Comparison of ENCODE assay signal across 40 cellular contexts in the genomic region with DNA sequence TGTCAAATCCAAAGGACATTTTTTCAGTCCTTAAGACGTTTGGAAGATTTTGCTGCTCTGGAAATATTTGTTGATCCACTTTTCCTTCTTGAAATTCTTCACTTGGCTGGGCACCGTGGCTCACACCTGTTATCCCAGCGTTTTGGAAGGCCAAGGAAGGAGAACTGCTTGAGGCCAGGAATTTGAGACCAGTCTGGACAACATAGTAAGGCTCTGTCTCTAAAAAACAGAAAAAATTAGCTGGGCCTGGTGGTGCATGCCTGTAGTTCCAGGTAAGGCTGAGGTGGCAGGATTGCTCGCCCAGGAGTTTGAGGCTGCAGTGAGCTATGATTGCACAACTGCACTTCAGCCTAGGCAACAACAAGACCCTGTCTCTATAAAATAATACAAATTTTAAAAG.
"Had no signal": no experiment of that assay in that cellular context is flagged by ENCODE, and none has a peak within 500 bp of the region (broad histone marks: within the 10 kb centered on the region; RNA-seq: fewer than 3 reads in every experiment).

No MANE protein-coding gene starts in this region.

- H3K27me3 Mint-ChIP-seq: activated B cell treated with CpG ODN at 0.5 μM for 24 hours; activated CD4-positive, alpha-beta T cell treated with anti-CD3 and anti-CD28 coated beads, Interleukin-2, amount 10 ng/mL, durations not matched to agents 24 days and 14 days had no signal

- ATAC-seq: activated CD8-positive, alpha-beta T cell treated with anti-CD3 and anti-CD28 coated beads for 36 hours; activated naive CD4-positive, alpha-beta T cell treated with anti-CD3 and anti-CD28 coated beads, Interleukin-2, amount 50 U/mL, for 72 hours; activated T-cell treated with anti-CD3 and anti-CD28 coated beads, Interleukin-2, amount 50 U/mL, for 4 hours; activated T-cell treated with anti-CD3 and anti-CD28 coated beads, Interleukin-2, amount 50 U/mL, for 72 hours; activated T-helper 17 cell treated with anti-CD3 and anti-CD28 coated beads, Interleukin-2, amount 50 U/mL, for 72 hours; body of pancreas had no signal

- H3K27ac ChIP-seq: adrenal gland, body of pancreas, brain microvascular endothelial cell, breast epithelium, cardiac muscle cell, VCaP had no signal

- H3K27me3 ChIP-seq: adrenal gland, body of pancreas, brain microvascular endothelial cell, breast epithelium, cardiac muscle cell had no signal

- H3K4me3 Mint-ChIP-seq: activated B cell treated with CpG ODN at 0.5 μM for 24 hours; activated CD4-positive, alpha-beta memory T cell treated with anti-CD3 and anti-CD28 coated beads for 36 hours; activated CD4-positive, alpha-beta T cell treated with anti-CD3 and anti-CD28 coated beads, Interleukin-2, amount 10 ng/mL, durations not matched to agents 24 days and 14 days; activated CD8-positive, alpha-beta T cell treated with anti-CD3 and anti-CD28 coated beads for 36 hours; activated naive CD4-positive, alpha-beta T cell treated with anti-CD3 and anti-CD28 coated beads for 36 hours; activated naive CD8-positive, alpha-beta T cell treated with anti-CD3 and anti-CD28 coated beads for 36 hours; activated T-cell treated with anti-CD3 and anti-CD28 coated beads, Interleukin-2, amount 50 U/mL, for 4 hours; activated T-cell treated with anti-CD3 and anti-CD28 coated beads, Interleukin-2, amount 50 U/mL, for 72 hours; activated T-helper 1 cell treated with anti-CD3 and anti-CD28 coated beads, Interleukin-12 subunit alpha, Interleukin-12 subunit beta, Interleukin-2, Interleukin-4 antibody, amounts not matched to agents 30 ng/mL and 10 ng/mL and 1 ng/mL, durations not matched to agents 14 hours and 24 hours and 36 hours; activated T-helper 17 cell treated with anti-CD3 and anti-CD28 coated beads, Interleukin-2, amount 50 U/mL, for 72 hours; central memory CD8-positive, alpha-beta T cell; T-helper 1 cell treated with Interleukin-12 subunit alpha and Interleukin-12 subunit beta and Interleukin-4 antibody, amounts not matched to agents 30 μg/mL and 1 μg/mL, for 36 hours; T-helper 2 cell treated with Interferon-gamma antibody and Interleukin-4, amounts not matched to agents 5 μg/mL and 100 μg/mL, for 36 hours had no signal

- FAIRE-seq: astrocyte, TTC549 had no signal

- H3K9me3 Mint-ChIP-seq: activated B cell treated with CpG ODN at 0.5 μM for 24 hours; activated CD4-positive, alpha-beta memory T cell treated with anti-CD3 and anti-CD28 coated beads for 36 hours; activated CD8-positive, alpha-beta T cell treated with anti-CD3 and anti-CD28 coated beads for 36 hours; activated naive CD4-positive, alpha-beta T cell treated with anti-CD3 and anti-CD28 coated beads for 36 hours; activated naive CD8-positive, alpha-beta T cell treated with anti-CD3 and anti-CD28 coated beads for 36 hours; activated T-helper 1 cell treated with anti-CD3 and anti-CD28 coated beads, Interleukin-12 subunit alpha, Interleukin-12 subunit beta, Interleukin-2, Interleukin-4 antibody, amounts not matched to agents 30 ng/mL and 10 ng/mL and 1 ng/mL, durations not matched to agents 14 hours and 24 hours and 36 hours; T-helper 1 cell treated with Interleukin-12 subunit alpha and Interleukin-12 subunit beta and Interleukin-4 antibody, amounts not matched to agents 30 μg/mL and 1 μg/mL, for 36 hours; T-helper 2 cell treated with Interferon-gamma antibody and Interleukin-4, amounts not matched to agents 5 μg/mL and 100 μg/mL, for 36 hours had no signal

- H3K4me1 Mint-ChIP-seq: activated B cell treated with CpG ODN at 0.5 μM for 24 hours; activated CD4-positive, alpha-beta T cell treated with anti-CD3 and anti-CD28 coated beads, Interleukin-2, amount 10 ng/mL, durations not matched to agents 24 days and 14 days; activated naive CD8-positive, alpha-beta T cell treated with anti-CD3 and anti-CD28 coated beads for 36 hours; activated T-helper 17 cell treated with anti-CD3 and anti-CD28 coated beads, Interleukin-2, amount 50 U/mL, for 72 hours; central memory CD8-positive, alpha-beta T cell had no signal

- H3K27ac Mint-ChIP-seq: activated B cell treated with CpG ODN at 0.5 μM for 24 hours; activated CD4-positive, alpha-beta memory T cell treated with anti-CD3 and anti-CD28 coated beads for 36 hours; activated CD4-positive, alpha-beta T cell treated with anti-CD3 and anti-CD28 coated beads, Interleukin-2, amount 10 ng/mL, durations not matched to agents 24 days and 14 days; activated CD8-positive, alpha-beta T cell treated with anti-CD3 and anti-CD28 coated beads for 36 hours; activated naive CD4-positive, alpha-beta T cell treated with anti-CD3 and anti-CD28 coated beads for 36 hours; activated naive CD4-positive, alpha-beta T cell treated with anti-CD3 and anti-CD28 coated beads, Interleukin-2, amount 50 U/mL, for 72 hours; activated naive CD8-positive, alpha-beta T cell treated with anti-CD3 and anti-CD28 coated beads for 36 hours; activated T-cell treated with anti-CD3 and anti-CD28 coated beads, Interleukin-2, amount 50 U/mL, for 72 hours; activated T-helper 1 cell treated with anti-CD3 and anti-CD28 coated beads, Interleukin-12 subunit alpha, Interleukin-12 subunit beta, Interleukin-2, Interleukin-4 antibody, amounts not matched to agents 30 ng/mL and 10 ng/mL and 1 ng/mL, durations not matched to agents 14 hours and 24 hours and 36 hours; activated T-helper 17 cell treated with anti-CD3 and anti-CD28 coated beads, Interleukin-2, amount 50 U/mL, for 72 hours; T-helper 1 cell treated with Interleukin-12 subunit alpha and Interleukin-12 subunit beta and Interleukin-4 antibody, amounts not matched to agents 30 μg/mL and 1 μg/mL, for 36 hours; T-helper 2 cell treated with Interferon-gamma antibody and Interleukin-4, amounts not matched to agents 5 μg/mL and 100 μg/mL, for 36 hours had no signal

- DNase-seq: activated B cell treated with CpG ODN at 0.5 μM for 24 hours; activated CD4-positive, alpha-beta memory T cell treated with anti-CD3 and anti-CD28 coated beads for 36 hours; activated CD4-positive, alpha-beta T cell treated with anti-CD3 and anti-CD28 coated beads for 4 hours; activated CD4-positive, alpha-beta T cell treated with anti-CD3 and anti-CD28 coated beads, Interleukin-2, amount 10 ng/mL, durations not matched to agents 24 days and 14 days; activated CD4-positive, alpha-beta T cell treated with anti-CD3 and anti-CD28 coated beads, Interleukin-2, amount 50 U/mL, for 1 hour; activated CD4-positive, alpha-beta T cell treated with anti-CD3 and anti-CD28 coated beads, Interleukin-2, amount 50 U/mL, for 4 hours; activated CD4-positive, CD25-positive, alpha-beta regulatory T cell treated with anti-CD3 and anti-CD28 coated beads, Interleukin-2, amount 50 U/mL, for 72 hours; activated CD8-positive, alpha-beta memory T cell treated with anti-CD3 and anti-CD28 coated beads, Interleukin-2, amount 50 U/mL, for 4 hours; activated CD8-positive, alpha-beta T cell treated with anti-CD3 and anti-CD28 coated beads for 36 hours; activated effector memory CD4-positive, alpha-beta T cell treated with anti-CD3 and anti-CD28 coated beads, Interleukin-2, amount 50 U/mL, for 16 hours; activated gamma-delta T cell treated with Interleukin-2 at 50 U/mL for 16 hours; activated naive CD4-positive, alpha-beta T cell; activated naive CD4-positive, alpha-beta T cell treated with anti-CD3 and anti-CD28 coated beads for 36 hours; activated naive CD4-positive, alpha-beta T cell treated with anti-CD3 and anti-CD28 coated beads, Interleukin-2, amount 50 U/mL, for 16 hours; activated naive CD8-positive, alpha-beta T cell treated with anti-CD3 and anti-CD28 coated beads for 36 hours; activated T-cell treated with anti-CD3 and anti-CD28 coated beads for 4 hours; activated T-cell treated with anti-CD3 and anti-CD28 coated beads, Interleukin-2, amount 50 U/mL, for 1 hour; activated T-cell treated with anti-CD3 and anti-CD28 coated beads, Interleukin-2, amount 50 U/mL, for 4 hours; activated T-cell treated with anti-CD3 and anti-CD28 coated beads, Interleukin-2, amount 50 U/mL, for 72 hours; adrenal gland; amniotic stem cell; aorta; body of pancreas; brain microvascular endothelial cell; caudate nucleus; cerebellar nuclear complex; T-helper 1 cell; T-helper 2 cell; T-helper 9 cell had no signal

- H3K9me3 ChIP-seq: adrenal gland, body of pancreas, breast epithelium had no signal

- H3K4me3 ChIP-seq: adrenal gland, body of pancreas, breast epithelium, cardiac muscle cell had no signal

- H3K36me3 ChIP-seq: adrenal gland, brain microvascular endothelial cell, breast epithelium, cardiac muscle cell had no signal

- H3K36me3 Mint-ChIP-seq: activated CD4-positive, alpha-beta memory T cell treated with anti-CD3 and anti-CD28 coated beads for 36 hours; activated naive CD8-positive, alpha-beta T cell treated with anti-CD3 and anti-CD28 coated beads for 36 hours had no signal

- H3K4me1 ChIP-seq: body of pancreas, breast epithelium had no signal
